ENCODE assay signal across 23 cellular contexts in genomic region chrX:136865270-136866168, GRCh38. TPM values are rescaled to one million over a fixed set of nuclear protein-coding genes. Genes with fewer than 3 reads are reported as not detected.
DNase-seq lines count a peak whose midpoint lies in the region; ATAC-seq lines count a peak whose summit lies in the region.
"Had no signal": no experiment of that assay in that cellular context is flagged by ENCODE, and none has a peak within 500 bp of the region (broad histone marks: within the 10 kb centered on the region; RNA-seq: fewer than 3 reads in every experiment).

No MANE protein-coding gene starts in this region.

- H3K79me2 ChIP-seq in Karpas-422 (ENCODE audit: low read length): no peaks in the 10 kb centered on the region

- no peaks in the 10 kb centered on the region for H3K9me2 ChIP-seq in Karpas-422 (replicated peaks; ENCODE audit: insufficient read depth, low read length)

- DNase-seq in activated T-cell treated with anti-CD3 and anti-CD28 coated beads, Interleukin-2, amount 50 U/mL, for 4 hours: no peak
- DNase-seq in activated T-cell treated with anti-CD3 and anti-CD28 coated beads for 4 hours (no peak), Karpas-422 (peak; percentile 35), HK-2 (ENCODE audit: unreplicated experiment) (no peak)
- DNase-seq in activated T-helper 2 cell treated with anti-CD3 and anti-CD28 coated beads, Interferon-gamma antibody, Interleukin-2, Interleukin-4, amounts not matched to agents 10 μg/mL and 5 μg/mL and 100 μg/mL, durations not matched to agents 14 hours and 24 hours and 36 hours (ENCODE audit: low spot score): no peak
- peak; percentile 37 for DNase-seq in stimulated activated CD4-positive, alpha-beta T cell treated with anti-CD3 and anti-CD28 coated beads, Interleukin-1b, Interleukin-23, amount 100 ng/mL, for 48 hours
- DNase-seq: amygdala; COR-L47; DMS79 treated with DMSO at 0.1 percent for 48 hours; effector CD8-positive, alpha-beta T cell; erythroblast; heart right ventricle; IMR-90; NCI-H1092 treated with DMSO at 0.1 percent for 48 hours; NCI-H187 treated with DMSO at 0.1 percent for 48 hours; NCI-H69 had no signal

- H3K4me2 ChIP-seq in Karpas-422 (ENCODE audit: low read depth, low read length, poor library complexity, severe bottlenecking): no peak overlapping the region
- H3K4me2 ChIP-seq: BLaER1 had no signal

- peak overlapping the region; percentile 17 for H3K27ac Mint-ChIP-seq in activated T-helper 2 cell treated with anti-CD3 and anti-CD28 coated beads, Interferon-gamma antibody, Interleukin-2, Interleukin-4, amounts not matched to agents 10 μg/mL and 5 μg/mL and 100 μg/mL, durations not matched to agents 14 hours and 24 hours and 36 hours

- no peaks in the 10 kb centered on the region for H3K27me3 Mint-ChIP-seq in activated T-cell treated with anti-CD3 and anti-CD28 coated beads, Interleukin-2, amount 50 U/mL, for 4 hours (ENCODE audit: low read depth)
- H3K27me3 Mint-ChIP-seq in activated T-helper 2 cell treated with anti-CD3 and anti-CD28 coated beads, Interferon-gamma antibody, Interleukin-2, Interleukin-4, amounts not matched to agents 10 μg/mL and 5 μg/mL and 100 μg/mL, durations not matched to agents 14 hours and 24 hours and 36 hours (ENCODE audit: low read depth): no peaks in the 10 kb centered on the region

- H3K9me3 ChIP-seq in Karpas-422 (ENCODE audit: low read length): no peaks in the 10 kb centered on the region
- H3K9me3 ChIP-seq: BLaER1, breast epithelium, HAP-1, heart right ventricle had no signal

- intact Hi-C loops in activated T-helper 2 cell treated with anti-CD3 and anti-CD28 coated beads, Interferon-gamma antibody, Interleukin-2, Interleukin-4, amounts not matched to agents 10 μg/mL and 5 μg/mL and 100 μg/mL, durations not matched to agents 14 hours and 24 hours and 36 hours (cut with micrococcal nuclease): loop anchor here (2.0 to 5.0 kb wide), 2 partner anchors 13 to 83 kb away; partner anchors contain the start of gene ARHGEF6

- no peak overlapping the region for H3K4me3 Mint-ChIP-seq in activated T-cell treated with anti-CD3 and anti-CD28 coated beads, Interleukin-2, amount 50 U/mL, for 4 hours
- H3K4me3 Mint-ChIP-seq in activated T-helper 2 cell treated with anti-CD3 and anti-CD28 coated beads, Interferon-gamma antibody, Interleukin-2, Interleukin-4, amounts not matched to agents 10 μg/mL and 5 μg/mL and 100 μg/mL, durations not matched to agents 14 hours and 24 hours and 36 hours (ENCODE audit: low read depth): no peak overlapping the region
- H3K4me3 Mint-ChIP-seq: neural crest cell had no signal

- no peak overlapping the region for H3K9ac ChIP-seq in Karpas-422 (ENCODE audit: low read length)
- H3K9ac ChIP-seq: BLaER1 had no signal

- no peaks in the 10 kb centered on the region for H4K20me1 ChIP-seq in Karpas-422 (ENCODE audit: insufficient read depth, low read depth, low read length)

- H3K4me1 Mint-ChIP-seq in activated T-cell treated with anti-CD3 and anti-CD28 coated beads, Interleukin-2, amount 50 U/mL, for 4 hours (ENCODE audit: low read depth): peaks cover 44% of the 10 kb centered on the region
- peaks cover 36% of the 10 kb centered on the region for H3K4me1 Mint-ChIP-seq in activated T-helper 2 cell treated with anti-CD3 and anti-CD28 coated beads, Interferon-gamma antibody, Interleukin-2, Interleukin-4, amounts not matched to agents 10 μg/mL and 5 μg/mL and 100 μg/mL, durations not matched to agents 14 hours and 24 hours and 36 hours (ENCODE audit: low read depth)

- ATAC-seq in activated T-cell treated with anti-CD3 and anti-CD28 coated beads, Interleukin-2, amount 50 U/mL, for 4 hours: peak; percentile 32 to 49
- ATAC-seq in GM18858 (IDR thresholded peaks at IDR 0.05; ENCODE audit: unreplicated experiment): no peak
- ATAC-seq: GM12878, sciatic nerve had no signal

- no peak overlapping the region for H2AFZ ChIP-seq in Karpas-422 (ENCODE audit: low read length)

- H3K27me3 ChIP-seq in Karpas-422 (ENCODE audit: low read length): no peaks in the 10 kb centered on the region
- H3K27me3 ChIP-seq: heart right ventricle had no signal

- peaks cover 20% of the 10 kb centered on the region for H3K36me3 ChIP-seq in Karpas-422 (ENCODE audit: insufficient read depth, low read length)
- H3K36me3 ChIP-seq: breast epithelium had no signal

- no peaks in the 10 kb centered on the region for H3K9me3 Mint-ChIP-seq in activated T-cell treated with anti-CD3 and anti-CD28 coated beads, Interleukin-2, amount 50 U/mL, for 4 hours
- H3K9me3 Mint-ChIP-seq in activated T-helper 2 cell treated with anti-CD3 and anti-CD28 coated beads, Interferon-gamma antibody, Interleukin-2, Interleukin-4, amounts not matched to agents 10 μg/mL and 5 μg/mL and 100 μg/mL, durations not matched to agents 14 hours and 24 hours and 36 hours: no peaks in the 10 kb centered on the region

- H3K4me1 ChIP-seq in Karpas-422 (ENCODE audit: low read length): no peaks in the 10 kb centered on the region
- H3K4me1 ChIP-seq: BLaER1, breast epithelium had no signal

- H3K27ac ChIP-seq in Karpas-422 (ENCODE audit: low read length): no peak overlapping the region
- H3K27ac ChIP-seq: BLaER1, breast epithelium had no signal

- H3K4me3 ChIP-seq in Karpas-422 (ENCODE audit: low read length): no peak overlapping the region
- H3K4me3 ChIP-seq: BLaER1, breast epithelium, GM12878, HAP-1, heart right ventricle had no signal

- peaks cover 23% of the 10 kb centered on the region for H3K36me3 Mint-ChIP-seq in activated T-cell treated with anti-CD3 and anti-CD28 coated beads, Interleukin-2, amount 50 U/mL, for 4 hours (ENCODE audit: insufficient read depth)
- peaks cover 79% of the 10 kb centered on the region for H3K36me3 Mint-ChIP-seq in activated T-helper 2 cell treated with anti-CD3 and anti-CD28 coated beads, Interferon-gamma antibody, Interleukin-2, Interleukin-4, amounts not matched to agents 10 μg/mL and 5 μg/mL and 100 μg/mL, durations not matched to agents 14 hours and 24 hours and 36 hours (ENCODE audit: low read depth)

RNA-seq across cellular contexts. Expression of gene RBMX, which starts 15.0 kb away (rescaled TPM):
- total RNA-seq in activated T-cell treated with anti-CD3 and anti-CD28 coated beads, Interleukin-2, amount 50 U/mL, for 4 hours: 100 to 1,000 TPM; 395 to 431 (median 415) TPM
- total RNA-seq in Karpas-422 (2014; rRNA removed; shearing (Covaris generic); ENCODE audit: low replicate concordance): 186 and 263 TPM in 2 replicates
- total RNA-seq in activated T-helper 2 cell treated with anti-CD3 and anti-CD28 coated beads, Interferon-gamma antibody, Interleukin-2, Interleukin-4, amounts not matched to agents 10 μg/mL and 5 μg/mL and 100 μg/mL, durations not matched to agents 14 hours and 24 hours and 36 hours: 287 and 311 TPM in 2 replicates

Comparison
In these comparisons a context has a peak if more than half of its experiments do, and no peak if none do; other contexts are left out.
1. DNase-seq: peak in Karpas-422 (single experiment) and stimulated activated CD4-positive, alpha-beta T cell treated with anti-CD3 and anti-CD28 coated beads, Interleukin-1b, Interleukin-23, amount 100 ng/mL, for 48 hours (single experiment); none in activated T-cell treated with anti-CD3 and anti-CD28 coated beads, Interleukin-2, amount 50 U/mL, for 4 hours (single experiment), activated T-cell treated with anti-CD3 and anti-CD28 coated beads for 4 hours (single experiment), activated T-helper 2 cell treated with anti-CD3 and anti-CD28 coated beads, Interferon-gamma antibody, Interleukin-2, Interleukin-4, amounts not matched to agents 10 μg/mL and 5 μg/mL and 100 μg/mL, durations not matched to agents 14 hours and 24 hours and 36 hours (single experiment) and HK-2 (single experiment).